ENCODE assay signal across 8 cellular contexts in the genomic region with DNA sequence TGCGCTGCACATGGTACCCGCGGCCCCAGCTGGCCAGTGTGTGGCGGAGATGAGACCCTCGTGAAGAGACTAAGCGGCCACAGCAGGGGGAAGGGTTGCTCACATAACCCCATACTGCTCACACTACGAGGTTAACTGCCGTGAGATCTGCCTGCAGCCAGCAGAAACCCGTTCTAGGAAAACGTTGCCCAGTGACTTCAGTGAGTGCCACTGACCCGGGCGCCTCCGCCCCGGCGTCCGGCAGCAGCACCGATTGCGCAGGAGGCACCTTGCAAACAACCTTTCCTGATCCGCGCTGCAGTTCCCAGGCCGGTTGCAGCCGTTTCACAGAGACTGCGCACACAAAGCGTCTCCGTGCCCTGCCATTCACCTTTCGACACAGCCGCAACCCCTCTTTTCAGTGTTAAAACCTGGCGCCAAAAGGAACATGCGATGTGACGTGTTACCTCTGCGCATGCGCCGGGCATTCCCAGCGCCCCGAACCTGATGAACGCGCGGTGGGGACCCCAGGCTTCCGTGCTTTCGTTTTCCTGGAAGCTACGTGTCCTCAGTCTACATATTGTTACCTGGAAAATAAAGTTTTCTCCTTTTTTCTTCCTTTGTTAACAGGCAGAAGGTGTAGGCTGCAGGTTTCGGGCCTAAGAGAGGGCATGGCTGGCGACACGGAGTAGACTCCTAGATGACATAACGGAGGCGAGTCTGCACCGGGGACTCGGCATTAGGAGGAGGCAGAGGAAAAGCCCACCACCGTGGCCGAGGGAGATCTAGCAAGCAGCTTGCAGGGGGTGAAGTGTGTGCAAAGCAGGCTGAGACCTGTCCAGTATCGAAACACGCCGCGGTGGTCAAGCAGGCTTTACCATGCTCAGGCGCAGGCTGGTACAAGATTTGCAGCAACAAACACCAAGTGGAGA. TPM values are rescaled to one million over a fixed set of nuclear protein-coding genes. Genes with fewer than 3 reads are reported as not detected.
DNase-seq lines count a peak whose midpoint lies in the region; ATAC-seq and TF ChIP-seq lines count a peak whose summit lies in the region.

No MANE protein-coding gene starts in this region.

- peak overlapping the region; percentile 80 for H3K9ac ChIP-seq in HUES64 (ENCODE audit: low read depth, low read length)

- POLR2A ChIA-PET in RWPE1 (lab: Yijun Ruan, JAX; ENCODE audit: low non-redundant PET): no interaction called here

- H3K4me3 ChIP-seq in HUES64 (ENCODE audit: low read length): peak overlapping the region; percentile 56
- peak overlapping the region; percentile 27 to 63 for H3K4me3 ChIP-seq in gastroesophageal sphincter
- peak overlapping the region; percentile 53 to 63 for H3K4me3 ChIP-seq in testis

- peak; percentile 64 for ATAC-seq in GM21381 (IDR thresholded peaks at IDR 0.05; ENCODE audit: unreplicated experiment)
- peak; percentile 60 for ATAC-seq in gastroesophageal sphincter

- TF ChIP-seq POLR2A in gastroesophageal sphincter (IDR thresholded peaks at IDR 0.05): no peak
- no peak for TF ChIP-seq POLR2A in testis (IDR thresholded peaks at IDR 0.05)

- WGBS in HUES64: 13% methylated on average over 55 of the region's 55 CpGs
- 6 to 29% methylated on average over 9 to 28 of the region's 55 CpGs for WGBS in gastroesophageal sphincter (ENCODE audit: low coverage in 1 of 2), 2 donors
- 5 to 6% methylated on average over 51 to 54 of the region's 55 CpGs for WGBS in testis, 2 donors

- H3K27ac ChIP-seq in HUES64 (ENCODE audit: low read depth, low read length) (peak overlapping the region; percentile 88), RWPE1 (peak overlapping the region; percentile 97), gastroesophageal sphincter (peak overlapping the region; percentile 15 to 84 (median 80)), testis (peak overlapping the region; percentile 46 to 66)

- intact Hi-C loops in testis (cut with DNase I; ENCODE audit: low total_unique reads): no loop called here

- H3K36me3 ChIP-seq in HUES64 (ENCODE audit: insufficient read depth, low read length): peaks cover 3% of the 10 kb centered on the region; the same call in 1 of the 2 replicates
- H3K36me3 ChIP-seq in gastroesophageal sphincter: no peaks in the 10 kb centered on the region
- no peaks in the 10 kb centered on the region for H3K36me3 ChIP-seq in testis (ENCODE audit: low read depth, missing control alignments)

- no peak for TF ChIP-seq EP300 in gastroesophageal sphincter (IDR thresholded peaks at IDR 0.05)

- H3K27me3 ChIP-seq in HUES64 (ENCODE audit: insufficient read depth, low read length): no peaks in the 10 kb centered on the region
- no peaks in the 10 kb centered on the region for H3K27me3 ChIP-seq in gastroesophageal sphincter
- H3K27me3 ChIP-seq in testis: no peaks in the 10 kb centered on the region

- TF ChIP-seq CTCF in RWPE1 (conservative IDR thresholded peaks at IDR 0.05; ENCODE audit: low read depth) (no peak), gastroesophageal sphincter (IDR thresholded peaks at IDR 0.05) (peak in 1 of 4 experiments; percentile 20), testis (IDR thresholded peaks at IDR 0.05) (no peak)

- peak; percentile 78 for DNase-seq in CMK (ENCODE audit: low read depth)
- peak; percentile 67 for DNase-seq in RWPE1 (ENCODE audit: low spot score)
- DNase-seq in activated effector memory CD4-positive, alpha-beta T cell treated with anti-CD3 and anti-CD28 coated beads, Interleukin-2, amount 50 U/mL, for 16 hours: peak; percentile 90
- peak; percentile 38 for DNase-seq in occipital lobe (lab: John Stamatoyannopoulos, UW)
- peak; percentile 71 for DNase-seq in testis

- H3K9me3 ChIP-seq in HUES64 (ENCODE audit: insufficient read depth, low read depth, low read length) (no peaks in the 10 kb centered on the region), gastroesophageal sphincter (no peaks in the 10 kb centered on the region), testis (no peaks in the 10 kb centered on the region)

- CTCF ChIA-PET in RWPE1 (lab: Yijun Ruan, JAX): interaction anchor here (0.6 kb wide), 1 partner anchor 236 kb away, joined by 3 read pairs; no protein-coding TSS in a partner anchor

- H3K4me1 ChIP-seq in HUES64 (ENCODE audit: insufficient read depth, low read length) (peaks cover 8% of the 10 kb centered on the region; the same call in 1 of the 2 replicates), gastroesophageal sphincter (peaks cover 0 to 59% (median 7%) of the 10 kb centered on the region in 3 donors), testis (no peaks in the 10 kb centered on the region)

RNA-seq across cellular contexts. Expression of a gene that starts 8.9 kb away (rescaled TPM):
- polyA plus RNA-seq in HUES64 (2013, experiment 1 of 2): 38.5 TPM
- 37.0 TPM for polyA plus RNA-seq in HUES64 (2013, experiment 2 of 2)
- total RNA-seq in gastroesophageal sphincter: 10 to 100 TPM; 67.0 to 72.3 (median 68.4) TPM
- 46.8 TPM for total RNA-seq in occipital lobe
- 10 to 100 TPM; 46.5 to 48.1 TPM for total RNA-seq in testis
- 25.3 TPM for polyA plus RNA-seq in testis (ENCODE audit: insufficient read depth, low read depth, low replicate concordance)

Comparison
In these comparisons a context has a peak if more than half of its experiments do, and no peak if none do; other contexts are left out.
1. Peak in every context shown above with its lines: DNase-seq, ATAC-seq, H3K4me3 ChIP-seq and H3K27ac ChIP-seq.
2. DNase-seq: peak in every context shown above with its lines; median percentile 90 in activated effector memory CD4-positive, alpha-beta T cell treated with anti-CD3 and anti-CD28 coated beads, Interleukin-2, amount 50 U/mL, for 16 hours; 78 in CMK; 71 in testis; 67 in RWPE1; 38 in occipital lobe.